ENCODE assay signal across 8 cellular contexts in genomic region chr19:58388175-58388526, GRCh38. TPM values are rescaled to one million over a fixed set of nuclear protein-coding genes. Genes with fewer than 3 reads are reported as not detected.
DNase-seq lines count a peak whose midpoint lies in the region; ATAC-seq, FAIRE-seq and TF ChIP-seq lines count a peak whose summit lies in the region.

No MANE protein-coding gene starts in this region.

- H3K36me3 ChIP-seq in kidney (ENCODE audit: control insufficient read depth in 1 of 2, insufficient read depth in 2 of 2, low read length in 2 of 2), result peaks cover 4 to 26% of the 10 kb centered on the region in 2 donors
- peaks cover 27% of the 10 kb centered on the region for H3K36me3 ChIP-seq in thoracic aorta

- H3K27me3 Mint-ChIP-seq in activated T-cell treated with anti-CD3 and anti-CD28 coated beads, Interleukin-2, amount 50 U/mL, for 24 hours, result no peaks in the 10 kb centered on the region
- H3K27me3 Mint-ChIP-seq in activated naive CD8-positive, alpha-beta T cell treated with anti-CD3 and anti-CD28 coated beads for 36 hours, result no peaks in the 10 kb centered on the region

- intact Hi-C loops in kidney (cut with DNase I), result no loop called here

- DNase-seq in activated T-cell treated with anti-CD3 and anti-CD28 coated beads, Interleukin-2, amount 50 U/mL, for 24 hours, result no peak
- no peak for DNase-seq in activated T-cell treated with anti-CD3 and anti-CD28 coated beads, Interleukin-2, amount 50 U/mL, for 48 hours
- no peak for DNase-seq in activated naive CD8-positive, alpha-beta T cell treated with anti-CD3 and anti-CD28 coated beads for 36 hours
- DNase-seq in kidney, result peak; percentile 46
- DNase-seq in thoracic aorta (ENCODE audit: low spot score), result no peak
- DNase-seq in NCI-H2196 (lab: John Stamatoyannopoulos, UW; ENCODE audit: unreplicated experiment), result no peak
- DNase-seq in HK-2 (ENCODE audit: unreplicated experiment), result no peak
- no peak for DNase-seq in D341Med (ENCODE audit: low spot score)

- peak overlapping the region; percentile 97 for H3K4me3 Mint-ChIP-seq in activated T-cell treated with anti-CD3 and anti-CD28 coated beads, Interleukin-2, amount 50 U/mL, for 24 hours
- peak overlapping the region; percentile 98 for H3K4me3 Mint-ChIP-seq in activated naive CD8-positive, alpha-beta T cell treated with anti-CD3 and anti-CD28 coated beads for 36 hours

- peak overlapping the region; percentile 99 for H3K27ac Mint-ChIP-seq in activated T-cell treated with anti-CD3 and anti-CD28 coated beads, Interleukin-2, amount 50 U/mL, for 24 hours
- H3K27ac Mint-ChIP-seq in activated naive CD8-positive, alpha-beta T cell treated with anti-CD3 and anti-CD28 coated beads for 36 hours, result peak overlapping the region; percentile 98

- H3K4me3 ChIP-seq in kidney (ENCODE audit: low read length in 2 of 2), result peak overlapping the region; percentile 87 to 98
- peak overlapping the region; percentile 78 for H3K4me3 ChIP-seq in thoracic aorta

- H3K4me1 ChIP-seq in kidney (ENCODE audit: control insufficient read depth in 1 of 2, insufficient read depth in 1 of 2, low read depth in 1 of 2, low read length in 2 of 2) (peaks cover 7 to 13% of the 10 kb centered on the region in 2 donors), thoracic aorta (ENCODE audit: control insufficient read depth in 1 of 2, low read depth in 2 of 2) (peaks cover 13 to 31% of the 10 kb centered on the region in 2 donors)

- H3K27ac ChIP-seq in kidney (ENCODE audit: low read depth in 2 of 2, low read length in 2 of 2) (no peak overlapping the region), thoracic aorta (no peak overlapping the region)

- no peak for ATAC-seq in thoracic aorta (ENCODE audit: insufficient number of reproducible peaks, low FRiP score, low read depth)

- H3K9ac ChIP-seq in kidney (ENCODE audit: low read length in 2 of 2), result no peak overlapping the region

- FAIRE-seq in kidney (lab: Jason Lieb, UNC), result no peak

- H3K4me1 Mint-ChIP-seq in activated T-cell treated with anti-CD3 and anti-CD28 coated beads, Interleukin-2, amount 50 U/mL, for 24 hours (ENCODE audit: low read depth), result peaks cover 47% of the 10 kb centered on the region
- H3K4me1 Mint-ChIP-seq in activated naive CD8-positive, alpha-beta T cell treated with anti-CD3 and anti-CD28 coated beads for 36 hours, result peaks cover 35% of the 10 kb centered on the region

- TF ChIP-seq CTCF in kidney (IDR thresholded peaks at IDR 0.05; ENCODE audit: borderline replicate concordance, extremely low read depth, insufficient read depth) (no peak), thoracic aorta (IDR thresholded peaks at IDR 0.05) (no peak)

- peaks cover 68% of the 10 kb centered on the region for H3K36me3 Mint-ChIP-seq in activated T-cell treated with anti-CD3 and anti-CD28 coated beads, Interleukin-2, amount 50 U/mL, for 24 hours (ENCODE audit: low read depth)
- peaks cover 41% of the 10 kb centered on the region for H3K36me3 Mint-ChIP-seq in activated naive CD8-positive, alpha-beta T cell treated with anti-CD3 and anti-CD28 coated beads for 36 hours

- no peaks in the 10 kb centered on the region for H3K9me3 ChIP-seq in kidney (ENCODE audit: control insufficient read depth in 1 of 2, low read length in 2 of 2)
- H3K9me3 ChIP-seq in thoracic aorta, result no peaks in the 10 kb centered on the region

- H3K9me3 Mint-ChIP-seq in activated T-cell treated with anti-CD3 and anti-CD28 coated beads, Interleukin-2, amount 50 U/mL, for 24 hours, result no peaks in the 10 kb centered on the region
- H3K9me3 Mint-ChIP-seq in activated naive CD8-positive, alpha-beta T cell treated with anti-CD3 and anti-CD28 coated beads for 36 hours, result no peaks in the 10 kb centered on the region

- H3K27me3 ChIP-seq in thoracic aorta (replicated peaks; ENCODE audit: insufficient read depth), result no peaks in the 10 kb centered on the region

RNA-seq across cellular contexts. Expression of gene RPS5, which starts 1.1 kb away (rescaled TPM):
- total RNA-seq in activated naive CD8-positive, alpha-beta T cell treated with anti-CD3 and anti-CD28 coated beads for 36 hours, result 1,000 to 10,000 TPM; 1,717 to 1,777 TPM
- total RNA-seq in kidney (802 TPM), thoracic aorta (100 to 1,000 TPM; 747 to 789 TPM)
- 929 TPM for polyA plus RNA-seq in kidney (ENCODE audit: insufficient read depth, low read depth, low replicate concordance)

RNA-seq across cellular contexts. Expression of gene RNF225, which starts 7.3 kb away (rescaled TPM):
- total RNA-seq in activated naive CD8-positive, alpha-beta T cell treated with anti-CD3 and anti-CD28 coated beads for 36 hours, result 1 to 10 TPM in 1 of 2 experiments, under 1 TPM in 1; 0.82 to 1.6 TPM
- 0.25 TPM for total RNA-seq in kidney
- polyA plus RNA-seq in kidney (ENCODE audit: insufficient read depth, low read depth, low replicate concordance), result not detected
- total RNA-seq in thoracic aorta, result not detected

RNA-seq across cellular contexts. Expression of gene ZNF837, which starts 7.3 kb away (rescaled TPM):
- total RNA-seq in activated naive CD8-positive, alpha-beta T cell treated with anti-CD3 and anti-CD28 coated beads for 36 hours, result 1 to 10 TPM; 2.0 to 2.1 TPM
- total RNA-seq in kidney (5.0 TPM), thoracic aorta (1 to 10 TPM; 1.6 to 3.9 TPM)
- polyA plus RNA-seq in kidney (ENCODE audit: insufficient read depth, low read depth, low replicate concordance), result 3.6 TPM

RNA-seq across cellular contexts. Expression of gene ZNF584, which starts 20.3 kb away (rescaled TPM):
- 10 to 100 TPM; 15.1 to 17.2 TPM for total RNA-seq in activated naive CD8-positive, alpha-beta T cell treated with anti-CD3 and anti-CD28 coated beads for 36 hours
- total RNA-seq in kidney, result 13.0 TPM
- polyA plus RNA-seq in kidney (ENCODE audit: insufficient read depth, low read depth, low replicate concordance), result 6.2 TPM
- 10 to 100 TPM; 18.7 to 31.5 TPM for total RNA-seq in thoracic aorta

RNA-seq across cellular contexts. Expression of gene ZNF497, which starts 25.6 kb away (rescaled TPM):
- total RNA-seq in activated naive CD8-positive, alpha-beta T cell treated with anti-CD3 and anti-CD28 coated beads for 36 hours, result 1 to 10 TPM; 1.5 to 1.7 TPM
- total RNA-seq in kidney (5.0 TPM), thoracic aorta (1 to 10 TPM in 1 of 2 donors, not detected in 1; 2.3 TPM)
- polyA plus RNA-seq in kidney (ENCODE audit: insufficient read depth, low read depth, low replicate concordance), result 1.7 TPM
